30 cellular contexts compared by ENCODE assay signal in genomic region chr6:10019851-10020250, GRCh38.
DNase-seq lines count a peak whose midpoint lies in the region; ATAC-seq and TF ChIP-seq lines count a peak whose summit lies in the region.
"Had no signal": no experiment of that assay in that cellular context is flagged by ENCODE, and none has a peak within 500 bp of the region (broad histone marks: within the 10 kb centered on the region; RNA-seq: fewer than 3 reads in every experiment).

No MANE protein-coding gene starts in this region.

- no peak for ATAC-seq in GM18520 (IDR thresholded peaks at IDR 0.05; ENCODE audit: unreplicated experiment)
- ATAC-seq: A549; CD8-positive, alpha-beta T cell had no signal

- no peak for TF ChIP-seq POLR2A in testis (IDR thresholded peaks at IDR 0.05)

- DNase-seq in COLO829 (ENCODE audit: low spot score): peak; percentile 8
- peak; percentile 90 for DNase-seq in SK-MEL-5 (ENCODE audit: low read depth, low spot score)
- DNase-seq in foreskin melanocyte: peak; percentile 33
- no peak for DNase-seq in testis
- DNase-seq in DMS79 treated with DMSO at 0.1 percent for 48 hours (lab: John Stamatoyannopoulos, UW): no peak
- DNase-seq: 8988T; ACHN; AML-193; BE2C; C1 segment of cervical spinal cord; Caco-2; Calu3; CD4-positive, alpha-beta memory T cell; CD4-positive, alpha-beta T cell; CD4-positive, CD25-positive, alpha-beta regulatory T cell; CD8-positive, alpha-beta memory T cell; CD8-positive, alpha-beta T cell; COR-L47; DMS 273 treated with DMSO at 0.1 percent for 48 hours; DMS153; DMS53; DMS79; DND-41; EL had no signal

- no peaks in the 10 kb centered on the region for H3K4me1 ChIP-seq in testis
- H3K4me1 ChIP-seq: A549; BE2C; BLaER1; BLaER1 treated with 17β-estradiol and CSF1 and Interleukin-3, amounts not matched to agents 10 nM and 100 nM; Caco-2 had no signal

- no peak for TF ChIP-seq CTCF in testis (IDR thresholded peaks at IDR 0.05)

- no peak overlapping the region for H3K27ac ChIP-seq in testis
- H3K27ac ChIP-seq: 22Rv1; A549; BLaER1; BLaER1 treated with 17β-estradiol and CSF1 and Interleukin-3, amounts not matched to agents 10 nM and 100 nM; C4-2B had no signal

- H3K9me3 ChIP-seq in testis: no peaks in the 10 kb centered on the region
- H3K9me3 ChIP-seq: A549; BE2C; BLaER1; BLaER1 treated with 17β-estradiol and CSF1 and Interleukin-3, amounts not matched to agents 10 nM and 100 nM; Caco-2 had no signal

- H3K36me3 ChIP-seq in testis (ENCODE audit: low read depth, missing control alignments): no peaks in the 10 kb centered on the region
- H3K36me3 ChIP-seq: BE2C; BLaER1; BLaER1 treated with 17β-estradiol and CSF1 and Interleukin-3, amounts not matched to agents 10 nM and 100 nM had no signal

- H3K4me3 ChIP-seq in testis: no peak overlapping the region
- H3K4me3 ChIP-seq: A549; BLaER1; BLaER1 treated with 17β-estradiol and CSF1 and Interleukin-3, amounts not matched to agents 10 nM and 100 nM had no signal

- in situ Hi-C loops in SK-MEL-5 (cut with HindIII; ENCODE audit: low pct_unique_long_range_greater_than_20kb, low sequenced_read_pairs): no loop called here

- intact Hi-C loops in testis (cut with DNase I; ENCODE audit: low total_unique reads): no loop called here

- H3K27me3 ChIP-seq in testis: no peaks in the 10 kb centered on the region
- H3K27me3 ChIP-seq: BE2C; BLaER1; BLaER1 treated with 17β-estradiol and CSF1 and Interleukin-3, amounts not matched to agents 10 nM and 100 nM had no signal

- 84 to 90% methylated on average over 3 of the region's 3 CpGs for WGBS in testis, 2 donors

Comparison
In these comparisons a context has a peak if more than half of its experiments do, and no peak if none do; other contexts are left out.
1. DNase-seq: peak in COLO829 (single experiment), SK-MEL-5 (single experiment) and foreskin melanocyte (single experiment); none in testis (single experiment) and DMS79 treated with DMSO at 0.1 percent for 48 hours (single experiment).